ENCODE assay signal across 8 cellular contexts in genomic region chr17:47324224-47325020, GRCh38. TPM values are rescaled to one million over a fixed set of nuclear protein-coding genes. Genes with fewer than 3 reads are reported as not detected.
DNase-seq lines count a peak whose midpoint lies in the region; ATAC-seq and TF ChIP-seq lines count a peak whose summit lies in the region.

No MANE protein-coding gene starts in this region.

- peak overlapping the region; percentile 96 to 100 (median 100) for H3K4me3 Mint-ChIP-seq in CD8-positive, alpha-beta memory T cell

- peak overlapping the region; percentile 91 to 100 (median 96) for H3K27ac Mint-ChIP-seq in CD8-positive, alpha-beta memory T cell

- no peaks in the 10 kb centered on the region for H3K9me2 ChIP-seq in PC-9 (ENCODE audit: insufficient read depth)

- intact Hi-C loops in PC-9 (cut with micrococcal nuclease; ENCODE audit: unreplicated experiment), result loop anchor here (5.0 kb wide), 1 partner anchor 293 kb away; no protein-coding TSS in a partner anchor

- peak overlapping the region; percentile 97 for H3K4me2 ChIP-seq in PC-9
- H3K4me2 ChIP-seq in parathyroid adenoma (ENCODE audit: low read length), result peak overlapping the region; percentile 93

- peaks cover 9% of the 10 kb centered on the region for H3K4me1 ChIP-seq in CD8-positive, alpha-beta memory T cell (ENCODE audit: insufficient read depth, low read length)
- H3K4me1 ChIP-seq in PC-9 (replicated peaks; ENCODE audit: insufficient read depth), result peaks cover 11% of the 10 kb centered on the region
- no peaks in the 10 kb centered on the region for H3K4me1 ChIP-seq in parathyroid adenoma

- peaks cover 0 to 14% (median 4%) of the 10 kb centered on the region in 3 donors for H3K36me3 Mint-ChIP-seq in CD8-positive, alpha-beta memory T cell

- H2AFZ ChIP-seq in PC-9 (peak overlapping the region; percentile 99), parathyroid adenoma (peak overlapping the region; percentile 86)

- peak overlapping the region; percentile 77 for H3K27ac ChIP-seq in CD8-positive, alpha-beta memory T cell (ENCODE audit: low read depth, low read length)
- H3K27ac ChIP-seq in PC-9 (no peak overlapping the region), parathyroid adenoma (peak overlapping the region; percentile 87)

- H3K27me3 ChIP-seq in CD8-positive, alpha-beta memory T cell (ENCODE audit: insufficient read depth, low read length, poor library complexity, severe bottlenecking), result no peaks in the 10 kb centered on the region
- H3K27me3 ChIP-seq in PC-9 (ENCODE audit: insufficient read depth, low read depth) (no peaks in the 10 kb centered on the region), parathyroid adenoma (ENCODE audit: control insufficient read depth, insufficient read depth, low read length) (no peaks in the 10 kb centered on the region)

- TF ChIP-seq CTCF in PC-9 (conservative IDR thresholded peaks at IDR 0.05) (no peak), parathyroid adenoma (IDR thresholded peaks at IDR 0.05) (no peak)

- TSS peak; percentile 57 for BruUV-seq in PC-9 (replicated peaks; lab: Mats Ljungman, UMichigan)

- ATAC-seq in GM19324 (IDR thresholded peaks at IDR 0.05; ENCODE audit: low FRiP score, unreplicated experiment) (peak; percentile 40), HG03460 (IDR thresholded peaks at IDR 0.05; ENCODE audit: unreplicated experiment) (peak; percentile 55)

- H3K4me3 ChIP-seq in CD8-positive, alpha-beta memory T cell (ENCODE audit: low read length), result peak overlapping the region; percentile 85
- H3K4me3 ChIP-seq in PC-9, result peak overlapping the region; percentile 65
- H3K4me3 ChIP-seq in parathyroid adenoma (ENCODE audit: low read depth, low read length), result peak overlapping the region; percentile 80

- H4K20me1 ChIP-seq in PC-9 (ENCODE audit: insufficient read depth), result no peaks in the 10 kb centered on the region

- H3K9me3 Mint-ChIP-seq in CD8-positive, alpha-beta memory T cell, result no peaks in the 10 kb centered on the region

- CTCF ChIA-PET in CD8-positive, alpha-beta memory T cell (lab: Charles Lee), result interaction anchor here (1.8 kb wide), 1 partner anchor 9 kb away, joined by 9 read pairs; no protein-coding TSS in a partner anchor
- CTCF ChIA-PET in PC-9 (lab: Charles Lee), result no interaction called here

- peaks cover 42% of the 10 kb centered on the region for H3F3A ChIP-seq in PC-9 (ENCODE audit: insufficient read depth, low read depth)

- no peaks in the 10 kb centered on the region for H3K36me3 ChIP-seq in CD8-positive, alpha-beta memory T cell (ENCODE audit: insufficient read depth, low read length)
- H3K36me3 ChIP-seq in PC-9 (ENCODE audit: low read depth) (no peaks in the 10 kb centered on the region), parathyroid adenoma (ENCODE audit: control insufficient read depth, insufficient read depth, low read length) (no peaks in the 10 kb centered on the region)

- no peak overlapping the region for H3K9ac ChIP-seq in parathyroid adenoma

- H3K79me2 ChIP-seq in PC-9 (ENCODE audit: low read depth) (no peaks in the 10 kb centered on the region), parathyroid adenoma (no peaks in the 10 kb centered on the region)

- H3K4me1 Mint-ChIP-seq in CD8-positive, alpha-beta memory T cell, result peaks cover 14 to 29% (median 19%) of the 10 kb centered on the region in 3 donors

- peaks cover 0 to 6% of the 10 kb centered on the region in 2 donors for H3K27me3 Mint-ChIP-seq in CD8-positive, alpha-beta memory T cell

- POLR2A ChIA-PET in CD8-positive, alpha-beta memory T cell (lab: Charles Lee), result interaction anchor here (0.5 to 1.2 kb wide), 3 partner anchors 93 to 340 kb away, joined by 3 to 4 read pairs (median 4); partner anchors contain the start of gene KPNB1
- POLR2A ChIA-PET in PC-9 (lab: Charles Lee; ENCODE audit: unreplicated experiment), result interaction anchor here (0.7 kb wide), 1 partner anchor 257 kb away, joined by 4 read pairs; no protein-coding TSS in a partner anchor

- H3K9me3 ChIP-seq in CD8-positive, alpha-beta memory T cell (ENCODE audit: low read length), result no peaks in the 10 kb centered on the region
- H3K9me3 ChIP-seq in PC-9 (ENCODE audit: insufficient read depth, low read depth) (peaks cover 10% of the 10 kb centered on the region), parathyroid adenoma (ENCODE audit: control insufficient read depth, low read length) (no peaks in the 10 kb centered on the region)

- peak; percentile 31 to 73 (median 47) for DNase-seq in CD8-positive, alpha-beta memory T cell
- DNase-seq in PC-9 (no peak), globus pallidus (ENCODE audit: low spot score) (peak; percentile 23), middle frontal gyrus (ENCODE audit: extremely low spot score, low spot score) (no peak)
- DNase-seq in activated effector memory CD4-positive, alpha-beta T cell treated with anti-CD3 and anti-CD28 coated beads, Interleukin-2, amount 50 U/mL, for 16 hours, result peak; percentile 81

RNA-seq across cellular contexts. Expression of gene EFCAB13, which starts 0.7 kb away (rescaled TPM):
- 1 to 10 TPM; 4.0 to 4.8 TPM for total RNA-seq in CD8-positive, alpha-beta memory T cell
- 1.4 TPM for polyA plus RNA-seq in CD8-positive, alpha-beta memory T cell
- 3.2 and 3.3 TPM in 2 replicates for total RNA-seq in PC-9 (2021)

Comparison
In these comparisons a context has a peak if more than half of its experiments do, and no peak if none do; other contexts are left out.
1. DNase-seq: peak in CD8-positive, alpha-beta memory T cell (5 of 5), activated effector memory CD4-positive, alpha-beta T cell treated with anti-CD3 and anti-CD28 coated beads, Interleukin-2, amount 50 U/mL, for 16 hours (single experiment) and globus pallidus (single experiment); none in PC-9 (0 of 2) and middle frontal gyrus (single experiment).
2. Peak in every context shown above with its lines, with median percentiles within 50 percentile points of each other: H3K4me3 ChIP-seq.